ENCODE assay signal across 8 cellular contexts in the genomic region with DNA sequence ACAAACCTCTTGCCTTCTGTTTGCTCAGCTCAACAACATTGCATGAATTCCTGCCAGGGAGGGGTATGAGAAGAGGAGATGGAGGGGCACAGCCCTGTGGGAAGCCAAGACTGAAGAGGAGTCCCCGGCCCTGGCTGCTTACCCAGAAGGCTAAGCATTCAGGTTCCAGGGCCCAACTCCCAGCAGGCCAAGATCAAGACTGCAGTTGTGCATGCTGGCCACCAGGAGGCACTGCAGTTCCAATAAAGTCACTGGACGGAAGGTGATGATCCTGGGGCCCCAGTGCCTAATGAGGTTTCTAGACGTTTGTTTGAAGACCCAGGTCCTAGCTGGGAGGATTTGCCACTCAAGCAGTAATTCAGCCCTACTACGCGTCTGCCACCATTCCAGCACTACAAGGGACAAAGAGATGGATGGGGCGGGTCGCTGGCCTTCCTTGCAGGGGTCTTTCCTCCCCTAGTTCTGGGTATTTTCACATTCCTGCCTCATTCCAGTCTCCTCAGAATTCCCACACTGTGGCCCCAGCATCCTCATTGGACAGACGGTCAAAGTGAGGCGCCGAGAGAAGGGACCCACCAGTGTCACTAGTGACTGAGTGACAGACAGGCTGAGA.
DNase-seq lines count a peak whose midpoint lies in the region; ATAC-seq and TF ChIP-seq lines count a peak whose summit lies in the region.

No MANE protein-coding gene starts in this region.

- in situ Hi-C loops in astrocyte of the spinal cord (cut with HindIII; ENCODE audit: low sequenced_read_pairs): no loop called here

- ATAC-seq in GM18868 (IDR thresholded peaks at IDR 0.05; ENCODE audit: unreplicated experiment) (peak; percentile 70), HG02973 (IDR thresholded peaks at IDR 0.05; ENCODE audit: unreplicated experiment) (no peak)

- DNase-seq in AG09309 (ENCODE audit: low read depth) (no peak), NCI-H1092 (lab: John Stamatoyannopoulos, UW) (peak; percentile 12), T-helper 2 cell (peak in 3 of 5 experiments; percentile 31 to 72 (median 38)), astrocyte of the spinal cord (ENCODE audit: low read depth, low spot score) (no peak), islet precursor cell (peak; percentile 87)
- peak; percentile 65 for DNase-seq in stimulated activated CD4-positive, alpha-beta T cell treated with anti-CD3 and anti-CD28 coated beads, Interleukin-4, amount 100 ng/mL, for 24 hours

- peak; percentile 94 for TF ChIP-seq CTCF in AG09309 (IDR thresholded peaks at IDR 0.05; ENCODE audit: control insufficient read depth, insufficient read depth, low read depth, low read length, missing control alignments)
- TF ChIP-seq CTCF in astrocyte of the spinal cord (IDR thresholded peaks at IDR 0.05; ENCODE audit: low read depth, low read length): peak; percentile 92

- H3K4me3 ChIP-seq in AG09309 (ENCODE audit: control insufficient read depth, low read depth, low read length) (no peak overlapping the region), astrocyte of the spinal cord (ENCODE audit: low read depth, low read length) (no peak overlapping the region)

Comparison
In these comparisons a context has a peak if more than half of its experiments do, and no peak if none do; other contexts are left out.
1. DNase-seq: peak in NCI-H1092 (single experiment), T-helper 2 cell (3 of 5), islet precursor cell (single experiment) and stimulated activated CD4-positive, alpha-beta T cell treated with anti-CD3 and anti-CD28 coated beads, Interleukin-4, amount 100 ng/mL, for 24 hours (single experiment); none in AG09309 (single experiment) and astrocyte of the spinal cord (single experiment).